In the genomic region with DNA sequence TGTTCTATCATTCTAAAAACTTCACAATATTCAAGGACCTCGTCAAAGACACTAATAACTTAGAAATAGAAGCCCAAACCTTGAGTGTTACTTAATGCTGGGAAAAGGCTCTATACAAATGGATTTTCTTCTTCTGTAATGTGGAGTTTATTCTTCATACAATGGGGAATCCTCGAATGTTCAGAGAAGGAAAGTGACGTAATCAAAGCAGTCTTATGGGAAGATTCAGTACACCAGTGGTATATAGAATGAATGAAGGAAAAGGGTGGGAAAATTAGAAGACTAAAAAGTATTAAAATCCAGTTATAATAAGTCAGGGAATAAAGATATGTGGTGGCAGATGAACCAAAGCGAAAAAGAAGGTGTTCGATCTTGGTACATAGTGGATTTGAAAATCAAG, we compare ENCODE assay signal across 7 cellular contexts.
"Had no signal": no experiment of that assay in that cellular context is flagged by ENCODE, and none has a peak within 500 bp of the region (broad histone marks: within the 10 kb centered on the region; RNA-seq: fewer than 3 reads in every experiment).

No MANE protein-coding gene starts in this region.

- FAIRE-seq: HTR-8/SVneo, K562 had no signal

- ATAC-seq: K562 had no signal

- H3K4me2 ChIP-seq: KMS-11 had no signal

- H3K27ac ChIP-seq: HL-60, KMS-11 had no signal

- DNase-seq: IMR-90, KBM-7, KG1 had no signal

- H3K9ac ChIP-seq: KMS-11 had no signal

- H3K4me3 ChIP-seq: K562 had no signal
